30 cellular contexts compared by ENCODE assay signal in the genomic region with DNA sequence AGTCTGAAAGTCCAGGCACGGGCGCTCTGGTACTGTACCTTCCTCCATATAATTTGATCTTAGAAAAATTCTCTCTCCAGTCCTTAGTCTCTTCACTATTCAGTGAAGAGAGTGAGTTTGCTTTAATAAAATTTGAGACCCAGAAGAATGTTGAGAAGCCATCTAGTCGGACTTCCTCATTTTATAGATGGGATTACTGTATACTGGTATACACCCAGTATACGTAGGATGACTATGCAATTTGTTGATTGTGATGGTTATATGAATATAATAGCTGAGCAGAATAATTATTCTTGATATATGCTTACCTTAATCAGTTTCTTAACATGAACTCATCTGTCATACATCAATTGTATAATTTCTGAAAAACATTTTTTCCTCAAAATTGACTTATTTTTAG.
"Had no signal": no experiment of that assay in that cellular context is flagged by ENCODE, and none has a peak within 500 bp of the region (broad histone marks: within the 10 kb centered on the region; RNA-seq: fewer than 3 reads in every experiment).

No MANE protein-coding gene starts in this region.

- H3K4me3 Mint-ChIP-seq: activated naive CD4-positive, alpha-beta T cell treated with anti-CD3 and anti-CD28 coated beads for 36 hours; activated naive CD8-positive, alpha-beta T cell treated with anti-CD3 and anti-CD28 coated beads, Interleukin-2, amount 10 ng/mL, durations not matched to agents 7 days and 5 days; activated T-helper 1 cell treated with anti-CD3 and anti-CD28 coated beads, Interleukin-12 subunit alpha, Interleukin-12 subunit beta, Interleukin-2, Interleukin-4 antibody, amounts not matched to agents 30 ng/mL and 10 ng/mL and 1 ng/mL, durations not matched to agents 14 hours and 24 hours and 36 hours; brain; effector memory CD8-positive, alpha-beta T cell; natural killer cell; neural progenitor cell had no signal

- H3K9me3 ChIP-seq: suprapubic skin, tibial artery, upper lobe of right lung had no signal

- H3K36me3 ChIP-seq: ascending aorta, gastroesophageal sphincter, left ventricle myocardium inferior, neural progenitor cell, spleen, suprapubic skin, tibial artery, upper lobe of right lung had no signal

- H3K27me3 ChIP-seq: ascending aorta, gastroesophageal sphincter, hepatocyte, neural progenitor cell, spleen, suprapubic skin, tibial artery, upper lobe of right lung had no signal

- H3K27ac ChIP-seq: ascending aorta, gastroesophageal sphincter, hepatocyte, left ventricle myocardium inferior, neural progenitor cell, spleen, suprapubic skin, tibial artery, upper lobe of right lung had no signal

- H3K36me3 Mint-ChIP-seq: brain, neural progenitor cell had no signal

- H3K4me3 ChIP-seq: ascending aorta, gastroesophageal sphincter, hepatocyte, left ventricle myocardium inferior, lung, neural progenitor cell, spleen, suprapubic skin, tibial artery, upper lobe of right lung had no signal

- ATAC-seq: effector memory CD8-positive, alpha-beta T cell; gastroesophageal sphincter; natural killer cell; right cardiac atrium; upper lobe of right lung had no signal

- DNase-seq: activated CD4-positive, alpha-beta T cell treated with anti-CD3 and anti-CD28 coated beads for 4 hours; activated CD4-positive, alpha-beta T cell treated with anti-CD3 and anti-CD28 coated beads, Interleukin-2, amount 50 U/mL, for 4 hours; activated CD8-positive, alpha-beta memory T cell treated with anti-CD3 and anti-CD28 coated beads for 24 hours; activated CD8-positive, alpha-beta memory T cell treated with anti-CD3 and anti-CD28 coated beads, Interleukin-2, amount 50 U/mL, for 4 hours; activated effector memory CD4-positive, alpha-beta T cell treated with anti-CD3 and anti-CD28 coated beads, Interleukin-2, amount 50 U/mL, for 16 hours; activated naive CD4-positive, alpha-beta T cell treated with anti-CD3 and anti-CD28 coated beads for 36 hours; activated naive CD8-positive, alpha-beta T cell treated with anti-CD3 and anti-CD28 coated beads, Interleukin-2, amount 10 ng/mL, durations not matched to agents 7 days and 5 days; activated T-cell treated with anti-CD3 and anti-CD28 coated beads, Interleukin-2, amount 50 U/mL, for 1 hour; cortex of kidney; effector memory CD8-positive, alpha-beta T cell; erythroblast; islet precursor cell; left ventricle myocardium inferior; mesendoderm; natural killer cell; posterior cingulate gyrus; right cardiac atrium; spleen; stimulated activated naive CD4-positive, alpha-beta T cell; T1000; tibial artery; upper lobe of right lung had no signal

- H3K4me1 Mint-ChIP-seq: activated naive CD8-positive, alpha-beta T cell treated with anti-CD3 and anti-CD28 coated beads, Interleukin-2, amount 10 ng/mL, durations not matched to agents 7 days and 5 days; brain; natural killer cell; neural progenitor cell had no signal

- H3K27me3 Mint-ChIP-seq: activated naive CD8-positive, alpha-beta T cell treated with anti-CD3 and anti-CD28 coated beads, Interleukin-2, amount 10 ng/mL, durations not matched to agents 7 days and 5 days; effector memory CD8-positive, alpha-beta T cell had no signal

- H3K27ac Mint-ChIP-seq: activated naive CD4-positive, alpha-beta T cell treated with anti-CD3 and anti-CD28 coated beads for 36 hours; activated naive CD8-positive, alpha-beta T cell treated with anti-CD3 and anti-CD28 coated beads, Interleukin-2, amount 10 ng/mL, durations not matched to agents 7 days and 5 days; activated T-helper 1 cell treated with anti-CD3 and anti-CD28 coated beads, Interleukin-12 subunit alpha, Interleukin-12 subunit beta, Interleukin-2, Interleukin-4 antibody, amounts not matched to agents 30 ng/mL and 10 ng/mL and 1 ng/mL, durations not matched to agents 14 hours and 24 hours and 36 hours; brain; effector memory CD8-positive, alpha-beta T cell; natural killer cell; neural progenitor cell had no signal
